Comparison of ENCODE assay signal across 8 cellular contexts in genomic region chr18:8084160-8084559, GRCh38.
DNase-seq lines count a peak whose midpoint lies in the region; ATAC-seq and TF ChIP-seq lines count a peak whose summit lies in the region.

No MANE protein-coding gene starts in this region.

- TF ChIP-seq CTCF in mesothelial cell of epicardium (IDR thresholded peaks at IDR 0.05; ENCODE audit: unreplicated experiment): peak; percentile 60

- no peak overlapping the region for H3K27ac Mint-ChIP-seq in mesothelial cell of epicardium

- H3K4me1 Mint-ChIP-seq in mesothelial cell of epicardium: peaks cover 30% of the 10 kb centered on the region

- no peak overlapping the region for H3K4me3 Mint-ChIP-seq in mesothelial cell of epicardium

- no peaks in the 10 kb centered on the region for H3K9me3 Mint-ChIP-seq in mesothelial cell of epicardium

- peak; percentile 34 for DNase-seq in DMS 273 (lab: John Stamatoyannopoulos, UW; ENCODE audit: unreplicated experiment)
- no peak for DNase-seq in DMS 273 treated with DMSO at 0.1 percent for 48 hours (lab: John Stamatoyannopoulos, UW)
- peak; percentile 90 for DNase-seq in NCI-H146 treated with DMSO at 0.1 percent for 48 hours (lab: John Stamatoyannopoulos, UW; ENCODE audit: unreplicated experiment)
- DNase-seq in ecto neural progenitor cell (ENCODE audit: low spot score): peak; percentile 53
- DNase-seq in mesothelial cell of epicardium (ENCODE audit: low spot score in 2 of 2, unreplicated experiment in 2 of 2): no peak
- no peak for DNase-seq in stimulated activated CD4-positive, alpha-beta T cell treated with anti-CD3 and anti-CD28 coated beads, Interleukin-1b, Interleukin-23, amount 100 ng/mL, for 48 hours
- DNase-seq in occipital lobe (lab: John Stamatoyannopoulos, UW): no peak

- peaks cover under 1% of the 10 kb centered on the region for H3K36me3 Mint-ChIP-seq in mesothelial cell of epicardium

- H3K27me3 Mint-ChIP-seq in mesothelial cell of epicardium (ENCODE audit: low read depth): peaks cover 15% of the 10 kb centered on the region

- no peak for ATAC-seq in HG03432 (IDR thresholded peaks at IDR 0.05; ENCODE audit: unreplicated experiment)

Comparison
In these comparisons a context has a peak if more than half of its experiments do, and no peak if none do; other contexts are left out.
1. DNase-seq: peak in DMS 273 (single experiment), NCI-H146 treated with DMSO at 0.1 percent for 48 hours (single experiment) and ecto neural progenitor cell (single experiment); none in DMS 273 treated with DMSO at 0.1 percent for 48 hours (single experiment), mesothelial cell of epicardium (0 of 2), stimulated activated CD4-positive, alpha-beta T cell treated with anti-CD3 and anti-CD28 coated beads, Interleukin-1b, Interleukin-23, amount 100 ng/mL, for 48 hours (single experiment) and occipital lobe (single experiment).